Comparison of ENCODE assay signal across 22 cellular contexts in the genomic region with DNA sequence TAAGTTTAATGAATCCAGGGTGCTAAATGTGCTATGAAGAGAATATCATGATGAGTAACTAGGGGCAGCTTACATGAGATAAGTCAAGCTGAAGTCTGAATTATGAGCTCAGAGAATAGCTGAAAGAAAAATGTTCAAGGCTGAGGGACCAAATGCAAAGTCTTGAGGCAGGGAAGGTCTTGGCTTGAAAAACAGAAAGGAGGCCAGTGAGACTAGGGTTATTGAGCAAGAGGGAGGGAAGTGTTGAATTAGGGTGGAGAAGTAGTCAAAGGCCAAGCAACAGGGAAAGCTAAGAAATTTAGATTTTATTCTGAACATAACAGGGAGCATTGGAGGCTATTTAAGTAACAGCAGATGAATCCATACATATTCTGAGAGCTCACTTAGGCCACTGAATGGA.
"Had no signal": no experiment of that assay in that cellular context is flagged by ENCODE, and none has a peak within 500 bp of the region (broad histone marks: within the 10 kb centered on the region; RNA-seq: fewer than 3 reads in every experiment).

No MANE protein-coding gene starts in this region.

- H3K4me3 ChIP-seq: colonic mucosa, esophagus muscularis mucosa, gastroesophageal sphincter, heart right ventricle, left ventricle myocardium inferior, lower lobe of right lung, mucosa of descending colon had no signal

- H3K4me1 ChIP-seq: colonic mucosa, esophagus muscularis mucosa, foreskin keratinocyte, gastroesophageal sphincter, heart right ventricle, left ventricle myocardium inferior, lower lobe of right lung had no signal

- H3K27me3 ChIP-seq: colonic mucosa had no signal

- DNase-seq: colonic mucosa; cortex of kidney; effector CD8-positive, alpha-beta T cell; effector memory CD8-positive, alpha-beta T cell; endodermal cell; foreskin keratinocyte; heart right ventricle; hippocampal formation; immature natural killer cell; islet precursor cell; kidney; kidney glomerular epithelial cell; left colon; left ventricle myocardium inferior; lower lobe of right lung; mesenchymal stem cell; mucosa of descending colon; naive B cell had no signal

- ATAC-seq: effector memory CD8-positive, alpha-beta T cell; foreskin keratinocyte; gastroesophageal sphincter; left colon; left lobe of liver; lower lobe of right lung had no signal

- H3K9me3 ChIP-seq: colonic mucosa, esophagus muscularis mucosa, gastroesophageal sphincter, heart right ventricle, left ventricle myocardium inferior, lower lobe of right lung, mucosa of descending colon had no signal

- H3K27ac ChIP-seq: colonic mucosa, epithelial cell of prostate, esophagus muscularis mucosa, foreskin keratinocyte, gastroesophageal sphincter, heart right ventricle, left ventricle myocardium inferior, lower lobe of right lung had no signal

- H3K36me3 ChIP-seq: colonic mucosa, esophagus muscularis mucosa, gastroesophageal sphincter, heart right ventricle, left ventricle myocardium inferior, lower lobe of right lung had no signal
